In the genomic region with DNA sequence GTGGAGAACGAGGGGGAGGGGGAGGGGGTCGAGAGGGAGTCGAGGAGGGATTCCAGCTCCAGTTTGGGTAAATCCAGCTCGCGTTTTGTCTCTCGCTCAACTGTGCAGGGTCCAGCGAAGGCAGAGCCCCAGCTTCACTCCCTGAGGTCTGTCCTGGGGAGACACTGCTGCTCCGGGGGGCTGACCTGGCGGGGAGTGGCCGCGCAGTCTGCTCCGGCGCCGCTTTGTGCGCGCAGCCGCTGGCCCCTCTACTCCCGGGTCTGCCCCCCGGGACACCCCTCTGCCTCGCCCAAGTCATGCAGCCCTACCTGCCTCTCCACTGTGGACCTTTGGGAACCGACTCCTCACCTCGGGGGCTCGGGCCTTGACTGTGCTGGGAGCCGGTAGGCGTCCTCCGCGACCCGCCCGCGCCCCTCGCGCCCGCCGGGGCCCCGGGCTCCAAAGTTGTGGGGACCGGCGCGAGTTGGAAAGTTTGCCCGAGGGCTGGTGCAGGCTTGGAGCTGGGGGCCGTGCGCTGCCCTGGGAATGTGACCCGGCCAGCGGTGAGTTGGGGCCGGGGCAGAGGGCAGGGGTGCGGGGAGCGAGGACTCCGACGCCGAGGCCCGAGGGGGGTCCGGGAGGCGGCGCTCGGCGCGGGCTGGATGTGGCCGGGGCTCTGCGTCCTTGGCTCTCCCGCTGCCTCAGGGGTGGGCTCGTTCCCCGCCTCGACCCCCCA, we compare ENCODE assay signal across 8 cellular contexts. TPM values are rescaled to one million over a fixed set of nuclear protein-coding genes. Genes with fewer than 3 reads are reported as not detected.
DNase-seq lines count a peak whose midpoint lies in the region; ATAC-seq and TF ChIP-seq lines count a peak whose summit lies in the region.

A gene (plus strand): TSS at position 137 of the 715 bp plus-strand sequence. CDS start 12,002 bp downstream, outside the sequence.

- H3K9me3 Mint-ChIP-seq in natural killer cell treated with Interleukin-12 subunit alpha and Interleukin-12 subunit beta and Interleukin-15 and Interleukin-18, amount 100 ng/mL, for 72 hours: no peaks in the 10 kb centered on the region

- peak; percentile 49 to 61 for ATAC-seq in natural killer cell treated with Interleukin-12 subunit alpha and Interleukin-12 subunit beta and Interleukin-15 and Interleukin-18, amount 100 ng/mL, for 72 hours
- ATAC-seq in GM21786 (IDR thresholded peaks at IDR 0.05; ENCODE audit: unreplicated experiment): no peak
- no peak for ATAC-seq in GM21447 (IDR thresholded peaks at IDR 0.05; ENCODE audit: unreplicated experiment)

- TF ChIP-seq CTCF in fibroblast of villous mesenchyme (IDR thresholded peaks at IDR 0.05; ENCODE audit: insufficient read depth, low read depth, low read length): no peak

- H3K27me3 Mint-ChIP-seq in natural killer cell treated with Interleukin-12 subunit alpha and Interleukin-12 subunit beta and Interleukin-15 and Interleukin-18, amount 100 ng/mL, for 72 hours: peaks cover 40 to 69% of the 10 kb centered on the region in 2 donors

- no peak within 1 kb of the TSS for H3K27ac Mint-ChIP-seq in natural killer cell treated with Interleukin-12 subunit alpha and Interleukin-12 subunit beta and Interleukin-15 and Interleukin-18, amount 100 ng/mL, for 72 hours

- peak within 1 kb of the TSS; percentile 70 for H3K4me3 Mint-ChIP-seq in natural killer cell treated with Interleukin-12 subunit alpha and Interleukin-12 subunit beta and Interleukin-15 and Interleukin-18, amount 100 ng/mL, for 72 hours

- H3K36me3 Mint-ChIP-seq in natural killer cell treated with Interleukin-12 subunit alpha and Interleukin-12 subunit beta and Interleukin-15 and Interleukin-18, amount 100 ng/mL, for 72 hours: no peaks in the 10 kb centered on the region

- peak; percentile 38 for DNase-seq in activated CD4-positive, alpha-beta T cell treated with anti-CD3 and anti-CD28 coated beads for 48 hours
- no peak for DNase-seq in activated CD4-positive, alpha-beta T cell treated with anti-CD3 and anti-CD28 coated beads for 4 hours
- peak; percentile 54 for DNase-seq in NCI-H1105 treated with DMSO at 0.1 percent for 48 hours (lab: John Stamatoyannopoulos, UW)
- DNase-seq in activated CD8-positive, alpha-beta memory T cell treated with anti-CD3 and anti-CD28 coated beads, Interleukin-2, amount 50 U/mL, for 4 hours: peak; percentile 16
- peak; percentile 82 for DNase-seq in fibroblast of villous mesenchyme (ENCODE audit: low read depth)
- DNase-seq in natural killer cell treated with Interleukin-12 subunit alpha and Interleukin-12 subunit beta and Interleukin-15 and Interleukin-18, amount 100 ng/mL, for 72 hours (ENCODE audit: low spot score): no peak

- peak within 1 kb of the TSS; percentile 83 for H3K4me3 ChIP-seq in fibroblast of villous mesenchyme (ENCODE audit: low read depth, low read length)

- H3K4me1 Mint-ChIP-seq in natural killer cell treated with Interleukin-12 subunit alpha and Interleukin-12 subunit beta and Interleukin-15 and Interleukin-18, amount 100 ng/mL, for 72 hours (ENCODE audit: low read depth in 2 of 2): peaks cover 18 to 27% of the 10 kb centered on the region in 2 donors

RNA-seq across cellular contexts. Expression of the gene that starts here (rescaled TPM):
- total RNA-seq in fibroblast of villous mesenchyme: 8.4 and 9.5 TPM in 2 replicates
- total RNA-seq in natural killer cell treated with Interleukin-12 subunit alpha and Interleukin-12 subunit beta and Interleukin-15 and Interleukin-18, amount 100 ng/mL, for 72 hours: under 1 TPM; 0.31 to 0.45 TPM

Comparison
In these comparisons a context has a peak if more than half of its experiments do, and no peak if none do; other contexts are left out.
1. DNase-seq: peak in activated CD4-positive, alpha-beta T cell treated with anti-CD3 and anti-CD28 coated beads for 48 hours (single experiment), NCI-H1105 treated with DMSO at 0.1 percent for 48 hours (single experiment), activated CD8-positive, alpha-beta memory T cell treated with anti-CD3 and anti-CD28 coated beads, Interleukin-2, amount 50 U/mL, for 4 hours (single experiment) and fibroblast of villous mesenchyme (single experiment); none in activated CD4-positive, alpha-beta T cell treated with anti-CD3 and anti-CD28 coated beads for 4 hours (0 of 2) and natural killer cell treated with Interleukin-12 subunit alpha and Interleukin-12 subunit beta and Interleukin-15 and Interleukin-18, amount 100 ng/mL, for 72 hours (single experiment).
2. Peak in ATAC-seq in natural killer cell treated with Interleukin-12 subunit alpha and Interleukin-12 subunit beta and Interleukin-15 and Interleukin-18, amount 100 ng/mL, for 72 hours; RNA of the gene not detected or under 1 TPM.